In the genomic region with DNA sequence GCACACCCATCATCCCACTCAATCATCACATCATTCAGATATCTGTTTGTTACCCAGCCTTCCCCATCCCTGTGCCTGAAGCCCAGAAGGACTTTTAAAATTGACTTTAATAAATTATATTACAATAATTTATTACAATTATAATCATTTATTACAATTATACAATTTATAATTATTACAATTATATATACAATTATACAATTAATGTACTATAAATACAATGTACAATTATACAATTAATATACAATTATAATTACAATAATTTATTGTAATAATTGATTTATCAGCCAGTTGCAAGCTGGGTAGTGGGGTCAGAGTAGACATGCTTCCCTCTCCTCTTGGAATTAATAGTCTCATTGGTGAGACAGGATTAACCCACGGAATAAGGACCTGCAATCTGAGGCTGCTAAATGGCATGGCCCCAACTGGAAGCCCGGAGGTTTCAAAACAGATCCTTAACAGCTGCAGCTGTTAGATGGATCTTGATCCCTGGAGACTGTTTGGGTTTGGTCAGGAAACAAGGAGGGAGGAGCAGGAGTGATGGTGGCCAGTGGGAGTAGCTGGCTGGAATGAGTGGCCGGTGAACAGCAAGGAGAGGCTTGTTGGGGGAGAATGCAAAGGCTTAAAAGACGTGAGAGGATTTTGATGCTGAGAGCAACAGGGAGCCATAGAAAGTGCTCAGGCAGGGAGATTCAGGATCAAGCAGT, we compare ENCODE assay signal across 23 cellular contexts.
DNase-seq lines count a peak whose midpoint lies in the region; ATAC-seq and TF ChIP-seq lines count a peak whose summit lies in the region.
"Had no signal": no experiment of that assay in that cellular context is flagged by ENCODE, and none has a peak within 500 bp of the region (broad histone marks: within the 10 kb centered on the region; RNA-seq: fewer than 3 reads in every experiment).

No MANE protein-coding gene starts in this region.

- H3K9me3 Mint-ChIP-seq in endodermal cell (peaks cover 2% of the 10 kb centered on the region), nephron (peaks cover 4% of the 10 kb centered on the region)
- H3K9me3 Mint-ChIP-seq: activated naive CD8-positive, alpha-beta T cell treated with anti-CD3 and anti-CD28 coated beads, Interleukin-2, amount 10 ng/mL, durations not matched to agents 7 days and 5 days had no signal

- no peak overlapping the region for H3K27ac Mint-ChIP-seq in endodermal cell
- peak overlapping the region; percentile 25 to 72 (median 69) for H3K27ac Mint-ChIP-seq in nephron
- H3K27ac Mint-ChIP-seq: activated naive CD8-positive, alpha-beta T cell treated with anti-CD3 and anti-CD28 coated beads, Interleukin-2, amount 10 ng/mL, durations not matched to agents 7 days and 5 days had no signal

- H3K27me3 Mint-ChIP-seq in endodermal cell (ENCODE audit: insufficient read depth) (peaks cover 8% of the 10 kb centered on the region), nephron (ENCODE audit: low read depth) (peaks cover 24% of the 10 kb centered on the region)

- no peak overlapping the region for H3K9ac ChIP-seq in endodermal cell (ENCODE audit: extremely low read depth, low read length, poor library complexity, severe bottlenecking)

- no peak overlapping the region for H3K27ac ChIP-seq in endodermal cell (ENCODE audit: low read depth, low read length)
- H3K27ac ChIP-seq: ascending aorta, C4-2B, heart right ventricle, RWPE1, vagina had no signal

- WGBS in endodermal cell (ENCODE audit: insufficient coverage in 1 of 2, insufficient read length in 1 of 2), 2 experiments, result 77 to 81% methylated on average over 2 to 4 of the region's 4 CpGs

- H3K4me1 ChIP-seq in endodermal cell (ENCODE audit: control insufficient read depth, insufficient read depth, low read length), result no peaks in the 10 kb centered on the region
- H3K4me1 ChIP-seq: vagina had no signal

- H3K4me3 Mint-ChIP-seq in endodermal cell (no peak overlapping the region), nephron (peak overlapping the region in 2 of 3 experiments; percentile 6 to 21)
- H3K4me3 Mint-ChIP-seq: activated naive CD8-positive, alpha-beta T cell treated with anti-CD3 and anti-CD28 coated beads, Interleukin-2, amount 10 ng/mL, durations not matched to agents 7 days and 5 days had no signal

- H3K36me3 Mint-ChIP-seq in endodermal cell (ENCODE audit: low read depth) (no peaks in the 10 kb centered on the region), nephron (ENCODE audit: low read depth) (no peaks in the 10 kb centered on the region)
- H3K36me3 Mint-ChIP-seq: activated naive CD8-positive, alpha-beta T cell treated with anti-CD3 and anti-CD28 coated beads, Interleukin-2, amount 10 ng/mL, durations not matched to agents 7 days and 5 days had no signal

- H3K9me3 ChIP-seq in endodermal cell (ENCODE audit: control insufficient read depth, low read length), result peaks cover 5% of the 10 kb centered on the region
- H3K9me3 ChIP-seq: ascending aorta, vagina had no signal

- peaks cover 14% of the 10 kb centered on the region for H3K4me1 Mint-ChIP-seq in endodermal cell
- peaks cover 58% of the 10 kb centered on the region for H3K4me1 Mint-ChIP-seq in nephron
- H3K4me1 Mint-ChIP-seq: activated naive CD8-positive, alpha-beta T cell treated with anti-CD3 and anti-CD28 coated beads, Interleukin-2, amount 10 ng/mL, durations not matched to agents 7 days and 5 days had no signal

- TF ChIP-seq CTCF in endodermal cell (conservative IDR thresholded peaks at IDR 0.05), result no peak
- no peak for TF ChIP-seq CTCF in nephron (IDR thresholded peaks at IDR 0.05; ENCODE audit: unreplicated experiment in 3 of 3)

- H3K27me3 ChIP-seq in endodermal cell (ENCODE audit: control insufficient read depth, insufficient read depth, low read length, poor library complexity, severe bottlenecking), result peaks cover 56% of the 10 kb centered on the region
- H3K27me3 ChIP-seq: ascending aorta, vagina had no signal

- DNase-seq in GM03348 (ENCODE audit: low spot score) (peak; percentile 60), NCI-H82 (lab: John Stamatoyannopoulos, UW) (peak; percentile 93), endodermal cell (peak; percentile 51), HuH-7 (ENCODE audit: low spot score) (no peak), NCI-H1694 treated with DMSO at 0.1 percent for 48 hours (lab: John Stamatoyannopoulos, UW) (no peak)
- DNase-seq: activated CD4-positive, alpha-beta T cell treated with anti-CD3 and anti-CD28 coated beads for 4 hours; activated CD8-positive, alpha-beta memory T cell treated with anti-CD3 and anti-CD28 coated beads for 24 hours; activated effector memory CD4-positive, alpha-beta T cell treated with anti-CD3 and anti-CD28 coated beads, Interleukin-2, amount 50 U/mL, for 16 hours; activated naive CD8-positive, alpha-beta T cell treated with anti-CD3 and anti-CD28 coated beads, Interleukin-2, amount 10 ng/mL, durations not matched to agents 7 days and 5 days; central memory CD4-positive, alpha-beta T cell; heart right ventricle; NCI-H187 treated with DMSO at 0.1 percent for 48 hours; NCI-H69; posterior cingulate gyrus; stimulated activated naive CD4-positive, alpha-beta T cell treated with Interleukin-2 at 50 U/mL for 16 hours had no signal

- ATAC-seq in HG02610 (IDR thresholded peaks at IDR 0.05; ENCODE audit: unreplicated experiment) (no peak), GM21360 (IDR thresholded peaks at IDR 0.05; ENCODE audit: unreplicated experiment) (no peak)
- ATAC-seq: GM12878 had no signal

- H3K36me3 ChIP-seq in endodermal cell (ENCODE audit: control insufficient read depth, insufficient read depth, low read length), result no peaks in the 10 kb centered on the region
- H3K36me3 ChIP-seq: ascending aorta, heart right ventricle, vagina had no signal

- H3K4me3 ChIP-seq in endodermal cell (ENCODE audit: low read length), result no peak overlapping the region
- H3K4me3 ChIP-seq: ascending aorta, GM12878, heart right ventricle, vagina had no signal

Comparison
In these comparisons a context has a peak if more than half of its experiments do, and no peak if none do; other contexts are left out.
1. DNase-seq: peak in GM03348 (single experiment), NCI-H82 (single experiment) and endodermal cell (single experiment); none in HuH-7 (single experiment) and NCI-H1694 treated with DMSO at 0.1 percent for 48 hours (single experiment).